8 cellular contexts compared by ENCODE assay signal in the genomic region with DNA sequence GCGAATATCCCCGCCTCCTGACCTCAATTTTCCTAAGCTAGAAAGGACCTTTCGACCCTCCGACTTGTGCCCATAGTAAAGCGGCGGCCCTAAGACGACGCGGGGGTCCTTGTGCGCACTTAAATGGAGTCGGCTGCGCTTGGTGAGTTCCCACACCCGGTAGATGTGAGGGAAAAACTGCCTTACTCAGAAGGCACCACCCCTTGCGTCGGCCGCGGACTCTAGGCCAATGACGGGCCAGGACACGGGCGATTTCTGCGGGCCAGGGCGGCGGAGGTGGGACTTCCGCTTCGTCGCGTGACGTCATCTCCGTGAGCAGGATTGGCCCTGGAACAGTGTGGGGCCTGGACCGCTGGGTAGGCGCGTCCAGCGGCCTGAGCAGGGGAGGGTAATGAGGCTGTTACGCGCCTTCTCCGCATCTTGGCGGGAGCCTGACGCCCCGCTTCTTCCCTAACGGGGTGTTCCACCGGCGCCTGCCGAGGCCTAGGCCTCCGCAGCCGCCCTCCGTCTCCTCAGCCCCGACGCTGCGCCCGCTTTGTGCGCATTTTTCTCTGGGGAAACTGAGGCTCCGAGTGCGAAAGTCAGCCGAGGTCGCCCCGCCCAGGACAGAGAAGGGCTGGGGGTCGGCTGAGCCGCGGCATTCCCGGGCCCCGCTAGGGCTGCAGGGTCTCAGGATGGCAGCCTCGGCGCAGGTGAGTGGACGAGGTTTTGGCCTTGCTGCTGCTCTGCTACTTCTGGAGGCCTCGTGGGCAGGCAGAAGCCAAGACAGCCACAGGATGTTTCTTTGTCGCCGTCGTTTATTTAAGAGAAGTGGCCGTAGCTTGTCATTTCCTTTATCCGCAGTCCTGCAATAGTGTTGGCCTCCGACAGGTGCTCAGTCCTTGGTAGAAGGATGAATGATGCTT. TPM values are rescaled to one million over a fixed set of nuclear protein-coding genes. Genes with fewer than 3 reads are reported as not detected.
DNase-seq lines count a peak whose midpoint lies in the region; ATAC-seq and TF ChIP-seq lines count a peak whose summit lies in the region.

Gene ZNF543, plus strand, starts transcription at position 293 of the 905 bp plus-strand sequence. Its CDS starts 382 bp downstream, at position 675.

- peak; percentile 92 for TF ChIP-seq POLR2A in erythroblast (IDR thresholded peaks at IDR 0.05; ENCODE audit: low read length)

- peak; percentile 96 for ATAC-seq in GM21576 (IDR thresholded peaks at IDR 0.05; ENCODE audit: unreplicated experiment)

- H3K27me3 Mint-ChIP-seq in IgD-negative memory B cell, result no peaks in the 10 kb centered on the region

- H3K27ac Mint-ChIP-seq in IgD-negative memory B cell, result peak within 1 kb of the TSS; percentile 81 to 99 (median 97)

- peaks cover 2 to 7% (median 5%) of the 10 kb centered on the region in 3 donors for H3K9me3 Mint-ChIP-seq in IgD-negative memory B cell

- peak within 1 kb of the TSS; percentile 93 to 98 (median 96) for H3K4me3 Mint-ChIP-seq in IgD-negative memory B cell

- peaks cover 17 to 28% (median 21%) of the 10 kb centered on the region in 3 donors for H3K4me1 Mint-ChIP-seq in IgD-negative memory B cell

- H3K36me3 Mint-ChIP-seq in IgD-negative memory B cell, result peaks cover 12% of the 10 kb centered on the region

- DNase-seq in DMS153 treated with DMSO at 0.1 percent for 48 hours (lab: John Stamatoyannopoulos, UW; ENCODE audit: unreplicated experiment) (peak; percentile 79), OCI-M2 (lab: John Stamatoyannopoulos, UW; ENCODE audit: unreplicated experiment) (peak; percentile 63), erythroblast (lab: John Stamatoyannopoulos, UW) (peak; percentile 99), mucosa of gallbladder (ENCODE audit: low spot score) (peak; percentile 97)
- DNase-seq in activated T-cell treated with anti-CD3 and anti-CD28 coated beads, Interleukin-2, amount 50 U/mL, for 1 hour, result peak; percentile 90
- DNase-seq in stimulated activated CD8-positive, alpha-beta memory T cell treated with anti-CD3 and anti-CD28 coated beads, Interleukin-4, amount 100 ng/mL, for 24 hours (ENCODE audit: low read depth), result peak; percentile 87

RNA-seq across cellular contexts. Expression of gene ZNF543, which starts in this region (rescaled TPM):
- polyA plus RNA-seq in IgD-negative memory B cell, result 7.3 TPM
- 10.6 TPM for total RNA-seq in mucosa of gallbladder

Comparison
In these comparisons a context has a peak if more than half of its experiments do, and no peak if none do; other contexts are left out.
1. Peak in every context shown above with its lines: DNase-seq and ATAC-seq.